8 cellular contexts compared by ENCODE assay signal in genomic region chr13:30463820-30464495, GRCh38. TPM values are rescaled to one million over a fixed set of nuclear protein-coding genes. Genes with fewer than 3 reads are reported as not detected.
A peak's percentile ranks its signal among the peaks of the same experiment; 100 is the strongest.
DNase-seq lines count a peak whose midpoint lies in the region; ATAC-seq, FAIRE-seq and TF ChIP-seq lines count a peak whose summit lies in the region.

No MANE protein-coding gene starts in this region.

- peak overlapping the region; percentile 83 to 99 (median 92) for H3K4me3 Mint-ChIP-seq in naive thymus-derived CD4-positive, alpha-beta T cell

- H3K4me1 Mint-ChIP-seq in naive thymus-derived CD4-positive, alpha-beta T cell, result peaks cover 19 to 46% (median 38%) of the 10 kb centered on the region in 7 donors

- 0% methylated on average over 30 of the region's 30 CpGs for WGBS in esophagus, 2 donors

- H3K27me3 Mint-ChIP-seq in naive thymus-derived CD4-positive, alpha-beta T cell, result peaks cover 0 to 7% (median 0%) of the 10 kb centered on the region in 5 donors

- H3K27ac ChIP-seq in esophagus (ENCODE audit: low read depth in 2 of 2, low read length in 1 of 2), result peak overlapping the region; percentile 99 to 100
- H3K27ac ChIP-seq in naive thymus-derived CD4-positive, alpha-beta T cell (ENCODE audit: low read depth, low read length), result peak overlapping the region; percentile 97

- no peak for TF ChIP-seq CTCF in GM13976 (IDR thresholded peaks at IDR 0.05; ENCODE audit: borderline replicate concordance, control extremely low read depth, extremely low read depth, insufficient read depth, missing control alignments)

- no peaks in the 10 kb centered on the region for H3K27me3 ChIP-seq in esophagus (ENCODE audit: control insufficient read depth in 1 of 2, insufficient read depth in 2 of 2, low read length in 2 of 2)
- H3K27me3 ChIP-seq in naive thymus-derived CD4-positive, alpha-beta T cell (ENCODE audit: control insufficient read depth in 2 of 2, insufficient read depth in 2 of 2, low read length in 2 of 2), result no peaks in the 10 kb centered on the region

- intact Hi-C loops in naive thymus-derived CD4-positive, alpha-beta T cell (cut with micrococcal nuclease), result loop anchor here (1.0 to 10.0 kb wide), 21 partner anchors 41 to 869 kb away; partner anchors contain the start of genes SLC7A1 (in 2 of the 2), UBE2L5 (in 2 of the 2), KATNAL1 (in 1 of the 2) and UBL3 (in 1 of the 2)

- peak overlapping the region; percentile 93 to 100 (median 98) for H3K27ac Mint-ChIP-seq in naive thymus-derived CD4-positive, alpha-beta T cell

- peaks cover 0 to 2% of the 10 kb centered on the region in 2 donors for H3K36me3 ChIP-seq in esophagus (ENCODE audit: control insufficient read depth in 2 of 2, insufficient read depth in 2 of 2, low read length in 1 of 2)
- H3K36me3 ChIP-seq in naive thymus-derived CD4-positive, alpha-beta T cell (ENCODE audit: control insufficient read depth in 2 of 3, insufficient read depth in 3 of 3, low read length in 3 of 3), result peaks cover 0 to 18% (median 8%) of the 10 kb centered on the region in 3 experiments

- H3K9me3 Mint-ChIP-seq in naive thymus-derived CD4-positive, alpha-beta T cell, result peaks cover 0 to 14% (median 0%) of the 10 kb centered on the region in 11 donors

- H3K4me3 ChIP-seq in esophagus (ENCODE audit: low read depth in 1 of 2, low read length in 2 of 2), result peak overlapping the region; percentile 65 to 96
- peak overlapping the region; percentile 61 for H3K4me3 ChIP-seq in naive thymus-derived CD4-positive, alpha-beta T cell (ENCODE audit: low read length)

- ATAC-seq in HG02610 (IDR thresholded peaks at IDR 0.05; ENCODE audit: unreplicated experiment), result peak; percentile 40
- ATAC-seq in naive thymus-derived CD4-positive, alpha-beta T cell, result peak; percentile 8

- no peak for FAIRE-seq in H54 (lab: Jason Lieb, UNC)

- POLR2A ChIA-PET in naive thymus-derived CD4-positive, alpha-beta T cell (lab: Charles Lee), result interaction anchor here (0.6 to 3.0 kb wide), 18 partner anchors 8 to 432 kb away, joined by 3 to 66 read pairs (median 4); partner anchors contain the start of genes ALOX5AP, UBE2L5 and USPL1

- no peaks in the 10 kb centered on the region for H3K9me3 ChIP-seq in esophagus (ENCODE audit: control insufficient read depth in 2 of 2, insufficient read depth in 1 of 2, low read depth in 1 of 2, low read length in 1 of 2)
- no peaks in the 10 kb centered on the region for H3K9me3 ChIP-seq in naive thymus-derived CD4-positive, alpha-beta T cell (ENCODE audit: control insufficient read depth in 2 of 3, low read length in 3 of 3)

- CTCF ChIA-PET in naive thymus-derived CD4-positive, alpha-beta T cell (lab: Charles Lee), result interaction anchor here (0.6 to 1.0 kb wide), 4 partner anchors 39 to 90 kb away, joined by 3 to 8 read pairs (median 4); no protein-coding TSS in a partner anchor

- DNase-seq in GM13976 (ENCODE audit: low spot score) (peak; percentile 53), NCI-H748 treated with DMSO at 0.1 percent for 48 hours (lab: John Stamatoyannopoulos, UW) (peak; percentile 69), activated T-cell treated with anti-CD3 and anti-CD28 coated beads for 4 hours (peak; percentile 59), H54 (ENCODE audit: insufficient read length, low spot score) (no peak)
- DNase-seq in naive thymus-derived CD4-positive, alpha-beta T cell, result peak in 7 of 9 donors; percentile 61 to 78 (median 70)
- DNase-seq in stimulated activated CD8-positive, alpha-beta memory T cell treated with anti-CD3 and anti-CD28 coated beads, Interleukin-7, amount 100 ng/mL, for 4 hours (ENCODE audit: low read depth in 2 of 2), result peak; percentile 39 to 64

- in situ Hi-C loops in GM13976 (cut with MboI; ENCODE audit: low sequenced_read_pairs, unreplicated experiment), result no loop called here

- H3K4me1 ChIP-seq in esophagus (ENCODE audit: control insufficient read depth in 2 of 2, insufficient read depth in 2 of 2, low read length in 1 of 2), result peaks cover 2 to 4% of the 10 kb centered on the region in 2 donors
- peaks cover 23 to 40% of the 10 kb centered on the region in 2 donors for H3K4me1 ChIP-seq in naive thymus-derived CD4-positive, alpha-beta T cell (ENCODE audit: control insufficient read depth in 2 of 2, insufficient read depth in 2 of 2, low read length in 2 of 2)

- H3K36me3 Mint-ChIP-seq in naive thymus-derived CD4-positive, alpha-beta T cell, result peaks cover 3 to 25% (median 18%) of the 10 kb centered on the region in 5 donors

- TF ChIP-seq POLR2A in H54 (IDR thresholded peaks at IDR 0.05; ENCODE audit: low read depth, low read length), result no peak

RNA-seq across cellular contexts. Expression of gene HMGB1, which starts 1.8 kb away (rescaled TPM):
- polyA plus RNA-seq in esophagus, result 100 to 1,000 TPM; 293 to 393 TPM
- total RNA-seq in naive thymus-derived CD4-positive, alpha-beta T cell, result 100 to 1,000 TPM; 294 to 530 (median 319) TPM
- polyA plus RNA-seq in naive thymus-derived CD4-positive, alpha-beta T cell, result 100 to 1,000 TPM; 529 to 577 TPM

RNA-seq across cellular contexts. Expression of gene UBE2L5, which starts 41.7 kb away (rescaled TPM):
- polyA plus RNA-seq in esophagus, result under 1 TPM; 0.06 to 0.45 TPM
- total RNA-seq in naive thymus-derived CD4-positive, alpha-beta T cell, result not detected
- polyA plus RNA-seq in naive thymus-derived CD4-positive, alpha-beta T cell, result under 1 TPM in 1 of 2 donors, not detected in 1; 0.14 TPM
